ENCODE assay signal across 8 cellular contexts in the genomic region with DNA sequence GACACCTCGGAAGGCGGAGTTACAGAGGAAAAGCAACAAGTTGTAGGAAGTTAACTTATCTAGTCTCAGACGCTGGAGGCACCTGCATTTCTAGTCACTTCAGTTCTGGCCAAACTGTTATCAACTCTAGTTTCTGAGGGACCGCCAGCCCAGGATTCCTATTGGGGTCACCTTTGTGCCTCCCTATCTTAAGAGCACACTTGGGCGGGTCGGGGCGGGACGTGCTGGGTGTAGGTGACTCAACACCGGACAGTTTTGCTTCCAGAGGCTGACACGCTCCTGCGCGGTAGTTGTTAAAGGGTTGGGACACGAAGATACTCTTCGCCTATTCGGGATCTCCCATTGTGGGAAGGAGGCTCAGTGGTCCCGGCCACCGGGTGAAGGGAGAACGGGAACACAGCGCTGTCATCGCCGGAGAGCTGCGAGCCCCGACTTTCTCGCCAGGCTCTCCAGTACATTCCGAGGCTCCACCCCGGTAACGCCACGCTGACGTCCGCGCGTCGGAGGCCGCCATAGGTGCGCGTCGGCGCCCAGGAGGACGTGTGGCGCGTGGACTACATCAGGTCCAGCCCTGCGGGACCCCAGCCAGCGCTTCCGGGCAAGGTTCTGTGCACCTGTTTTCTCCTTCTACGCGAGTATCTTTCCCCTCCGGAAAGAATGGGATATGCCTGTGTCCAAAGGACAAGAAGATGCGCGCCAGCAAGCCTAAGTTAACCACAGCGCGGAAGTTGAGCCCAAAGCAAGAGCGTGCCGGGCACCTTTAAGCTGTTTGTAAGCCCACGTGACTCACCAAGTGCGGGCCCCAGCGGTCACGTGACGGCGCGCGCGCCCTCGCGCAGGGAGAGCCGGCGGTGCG. TPM values are rescaled to one million over a fixed set of nuclear protein-coding genes. Genes with fewer than 3 reads are reported as not detected.
DNase-seq lines count a peak whose midpoint lies in the region; ATAC-seq, FAIRE-seq and TF ChIP-seq lines count a peak whose summit lies in the region.

A gene (plus strand): TSS at position 842 of the 856 bp plus-strand sequence. CDS start 35,016 bp downstream, outside the sequence.

- H3K27ac Mint-ChIP-seq in activated T-helper 17 cell treated with anti-CD3 and anti-CD28 coated beads, Interleukin-2, amount 50 U/mL, for 72 hours = peak within 1 kb of the TSS; percentile 100
- H3K27ac Mint-ChIP-seq in naive thymus-derived CD4-positive, alpha-beta T cell = peak within 1 kb of the TSS; percentile 98 to 100 (median 100)
- peak within 1 kb of the TSS; percentile 100 for H3K27ac Mint-ChIP-seq in stimulated activated memory B cell treated with anti-CD40 and anti-IgM and Interleukin-4, amounts not matched to agents 10 μg/mL and 1 μg/mL and 100 μg/mL, for 72 hours

- H3K9ac ChIP-seq in KMS-11 = peak within 1 kb of the TSS; percentile 83

- H3K4me1 ChIP-seq in KMS-11 (ENCODE audit: low read depth, poor library complexity, severe bottlenecking) = peaks cover 11% of the 10 kb centered on the region
- H3K4me1 ChIP-seq in naive thymus-derived CD4-positive, alpha-beta T cell (ENCODE audit: control insufficient read depth in 2 of 2, insufficient read depth in 2 of 2, low read length in 2 of 2) = peaks cover 9 to 12% of the 10 kb centered on the region in 2 donors

- no peaks in the 10 kb centered on the region; the same call in 1 of the 2 replicates for H4K20me1 ChIP-seq in KMS-11 (ENCODE audit: insufficient read depth)

- no peaks in the 10 kb centered on the region for H3K27me3 Mint-ChIP-seq in activated T-helper 17 cell treated with anti-CD3 and anti-CD28 coated beads, Interleukin-2, amount 50 U/mL, for 72 hours
- no peaks in the 10 kb centered on the region for H3K27me3 Mint-ChIP-seq in naive thymus-derived CD4-positive, alpha-beta T cell
- H3K27me3 Mint-ChIP-seq in stimulated activated memory B cell treated with anti-CD40 and anti-IgM and Interleukin-4, amounts not matched to agents 10 μg/mL and 1 μg/mL and 100 μg/mL, for 72 hours = no peaks in the 10 kb centered on the region

- no peak for FAIRE-seq in RCC 7860 (lab: Jason Lieb, UNC)

- ATAC-seq in GM21786 (IDR thresholded peaks at IDR 0.05; ENCODE audit: unreplicated experiment) = peak; percentile 80
- peak; percentile 89 for ATAC-seq in activated T-helper 17 cell treated with anti-CD3 and anti-CD28 coated beads, Interleukin-2, amount 50 U/mL, for 72 hours (replicated peaks)
- peak; percentile 87 for ATAC-seq in naive thymus-derived CD4-positive, alpha-beta T cell
- ATAC-seq in stimulated activated memory B cell treated with anti-CD40 and anti-IgM and Interleukin-4, amounts not matched to agents 10 μg/mL and 1 μg/mL and 100 μg/mL, for 72 hours = peak; percentile 94

- DNase-seq in DMS79 treated with DMSO at 0.1 percent for 48 hours (lab: John Stamatoyannopoulos, UW) = peak; percentile 96
- peak; percentile 72 for DNase-seq in RCC 7860 (ENCODE audit: low spot score)
- DNase-seq in fibroblast of gingiva (ENCODE audit: low read depth) = peak; percentile 96
- peak; percentile 83 to 97 (median 94) for DNase-seq in naive thymus-derived CD4-positive, alpha-beta T cell

- peaks cover 23% of the 10 kb centered on the region for H3K79me2 ChIP-seq in KMS-11 (ENCODE audit: insufficient read depth, low read depth)

- H3K4me2 ChIP-seq in KMS-11 = peak within 1 kb of the TSS; percentile 94

- peak within 1 kb of the TSS; percentile 87 for H3K27ac ChIP-seq in KMS-11
- H3K27ac ChIP-seq in naive thymus-derived CD4-positive, alpha-beta T cell (ENCODE audit: low read depth, low read length) = peak within 1 kb of the TSS; percentile 98

- peaks cover 9% of the 10 kb centered on the region for H3K4me1 Mint-ChIP-seq in activated T-helper 17 cell treated with anti-CD3 and anti-CD28 coated beads, Interleukin-2, amount 50 U/mL, for 72 hours
- peaks cover 12 to 40% (median 26%) of the 10 kb centered on the region in 7 donors for H3K4me1 Mint-ChIP-seq in naive thymus-derived CD4-positive, alpha-beta T cell
- H3K4me1 Mint-ChIP-seq in stimulated activated memory B cell treated with anti-CD40 and anti-IgM and Interleukin-4, amounts not matched to agents 10 μg/mL and 1 μg/mL and 100 μg/mL, for 72 hours = peaks cover 35% of the 10 kb centered on the region

- peak within 1 kb of the TSS; percentile 98 for H3K4me3 Mint-ChIP-seq in activated T-helper 17 cell treated with anti-CD3 and anti-CD28 coated beads, Interleukin-2, amount 50 U/mL, for 72 hours
- peak within 1 kb of the TSS; percentile 89 to 99 (median 96) for H3K4me3 Mint-ChIP-seq in naive thymus-derived CD4-positive, alpha-beta T cell
- H3K4me3 Mint-ChIP-seq in stimulated activated memory B cell treated with anti-CD40 and anti-IgM and Interleukin-4, amounts not matched to agents 10 μg/mL and 1 μg/mL and 100 μg/mL, for 72 hours = peak within 1 kb of the TSS; percentile 91

- POLR2A ChIA-PET in naive thymus-derived CD4-positive, alpha-beta T cell (lab: Charles Lee) = interaction anchor here (0.6 to 6.0 kb wide), 51 partner anchors 8 to 1130 kb away, joined by 3 to 132 read pairs (median 4); a partner anchor contains a TSS

- no peaks in the 10 kb centered on the region for H3K27me3 ChIP-seq in KMS-11 (ENCODE audit: insufficient read depth, low read depth)
- H3K27me3 ChIP-seq in naive thymus-derived CD4-positive, alpha-beta T cell (ENCODE audit: control insufficient read depth in 2 of 2, insufficient read depth in 2 of 2, low read length in 2 of 2) = no peaks in the 10 kb centered on the region

- CTCF ChIA-PET in naive thymus-derived CD4-positive, alpha-beta T cell (lab: Charles Lee) = interaction anchor here (0.9 to 1.3 kb wide), 3 partner anchors 27 to 75 kb away, joined by 3 to 5 read pairs (median 3); no protein-coding TSS in a partner anchor

- peaks cover 27% of the 10 kb centered on the region for H3K36me3 Mint-ChIP-seq in activated T-helper 17 cell treated with anti-CD3 and anti-CD28 coated beads, Interleukin-2, amount 50 U/mL, for 72 hours (ENCODE audit: low read depth)
- H3K36me3 Mint-ChIP-seq in naive thymus-derived CD4-positive, alpha-beta T cell = peaks cover 0 to 6% (median 0%) of the 10 kb centered on the region in 5 donors
- H3K36me3 Mint-ChIP-seq in stimulated activated memory B cell treated with anti-CD40 and anti-IgM and Interleukin-4, amounts not matched to agents 10 μg/mL and 1 μg/mL and 100 μg/mL, for 72 hours = no peaks in the 10 kb centered on the region

- H3K9me3 ChIP-seq in naive thymus-derived CD4-positive, alpha-beta T cell (ENCODE audit: control insufficient read depth in 2 of 3, low read length in 3 of 3) = no peaks in the 10 kb centered on the region

- TF ChIP-seq CTCF in KMS-11 (conservative IDR thresholded peaks at IDR 0.05; ENCODE audit: low read depth, low read length) = no peak

- no peaks in the 10 kb centered on the region for H3K36me3 ChIP-seq in KMS-11 (ENCODE audit: insufficient read depth)
- peaks cover 0 to 9% (median 0%) of the 10 kb centered on the region in 3 experiments for H3K36me3 ChIP-seq in naive thymus-derived CD4-positive, alpha-beta T cell (ENCODE audit: control insufficient read depth in 2 of 3, insufficient read depth in 3 of 3, low read length in 3 of 3)

- H3K4me3 ChIP-seq in KMS-11 (IDR thresholded peaks at IDR 0.05; ENCODE audit: insufficient read depth, low read depth, low read length) = no peak within 1 kb of the TSS
- H3K4me3 ChIP-seq in naive thymus-derived CD4-positive, alpha-beta T cell (ENCODE audit: low read length) = peak within 1 kb of the TSS; percentile 71

- intact Hi-C loops in naive thymus-derived CD4-positive, alpha-beta T cell (cut with micrococcal nuclease) = loop anchor here (1.0 to 10.0 kb wide), 20 partner anchors 41 to 1965 kb away; a partner anchor contains a TSS

- no peaks in the 10 kb centered on the region for H3K9me3 Mint-ChIP-seq in activated T-helper 17 cell treated with anti-CD3 and anti-CD28 coated beads, Interleukin-2, amount 50 U/mL, for 72 hours
- peaks cover 0 to 6% (median 0%) of the 10 kb centered on the region in 11 donors for H3K9me3 Mint-ChIP-seq in naive thymus-derived CD4-positive, alpha-beta T cell
- H3K9me3 Mint-ChIP-seq in stimulated activated memory B cell treated with anti-CD40 and anti-IgM and Interleukin-4, amounts not matched to agents 10 μg/mL and 1 μg/mL and 100 μg/mL, for 72 hours = no peaks in the 10 kb centered on the region

- H2AFZ ChIP-seq in KMS-11 (ENCODE audit: low read depth) = peak within 1 kb of the TSS; percentile 68

RNA-seq across cellular contexts. Expression of the gene that starts here (rescaled TPM):
- 10 to 100 TPM; 46.6 to 70.9 TPM for total RNA-seq in activated T-helper 17 cell treated with anti-CD3 and anti-CD28 coated beads, Interleukin-2, amount 50 U/mL, for 72 hours
- total RNA-seq in naive thymus-derived CD4-positive, alpha-beta T cell = 100 to 1,000 TPM in 1 of 5 experiments, 10 to 100 TPM in 4; 68.6 to 100 (median 93.3) TPM
- 10 to 100 TPM; 38.5 to 39.5 TPM for polyA plus RNA-seq in naive thymus-derived CD4-positive, alpha-beta T cell
